In genomic region chr2:119008108-119008507, GRCh38 we compare ENCODE assay signal across 1 cellular context.
TF ChIP-seq lines count a peak whose summit lies in the region.

No MANE protein-coding gene starts in this region.

TF ChIP-seq in SK-N-SH treated with all-trans-retinoic acid at 6 μM for 48 hours, 23 proteins besides CTCF, POLR2A, EP300 and RAD21 (continued from another document):
- TF ChIP-seq, protein P1, sequence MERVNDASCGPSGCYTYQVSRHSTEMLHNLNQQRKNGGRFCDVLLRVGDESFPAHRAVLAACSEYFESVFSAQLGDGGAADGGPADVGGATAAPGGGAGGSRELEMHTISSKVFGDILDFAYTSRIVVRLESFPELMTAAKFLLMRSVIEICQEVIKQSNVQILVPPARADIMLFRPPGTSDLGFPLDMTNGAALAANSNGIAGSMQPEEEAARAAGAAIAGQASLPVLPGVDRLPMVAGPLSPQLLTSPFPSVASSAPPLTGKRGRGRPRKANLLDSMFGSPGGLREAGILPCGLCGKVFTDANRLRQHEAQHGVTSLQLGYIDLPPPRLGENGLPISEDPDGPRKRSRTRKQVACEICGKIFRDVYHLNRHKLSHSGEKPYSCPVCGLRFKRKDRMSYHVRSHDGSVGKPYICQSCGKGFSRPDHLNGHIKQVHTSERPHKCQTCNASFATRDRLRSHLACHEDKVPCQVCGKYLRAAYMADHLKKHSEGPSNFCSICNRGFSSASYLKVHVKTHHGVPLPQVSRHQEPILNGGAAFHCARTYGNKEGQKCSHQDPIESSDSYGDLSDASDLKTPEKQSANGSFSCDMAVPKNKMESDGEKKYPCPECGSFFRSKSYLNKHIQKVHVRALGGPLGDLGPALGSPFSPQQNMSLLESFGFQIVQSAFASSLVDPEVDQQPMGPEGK (CRISPR knock-in tag; IDR thresholded peaks at IDR 0.05; ENCODE audit: borderline replicate concordance): no peak
- no peak for TF ChIP-seq CSRNP3 (CRISPR knock-in tag; IDR thresholded peaks at IDR 0.05)
- TF ChIP-seq ARNTL (CRISPR knock-in tag; IDR thresholded peaks at IDR 0.05; ENCODE audit: borderline replicate concordance, low read depth): no peak
- TF ChIP-seq BACH2 (CRISPR knock-in tag; IDR thresholded peaks at IDR 0.05; ENCODE audit: borderline replicate concordance): no peak
- no peak for TF ChIP-seq ZC3H10 (CRISPR knock-in tag; IDR thresholded peaks at IDR 0.05)
- no peak for TF ChIP-seq ZFP3 (CRISPR knock-in tag; IDR thresholded peaks at IDR 0.05)
- TF ChIP-seq GLIS3 (CRISPR knock-in tag; IDR thresholded peaks at IDR 0.05): no peak
TF ChIP-seq in SK-N-SH treated with all-trans-retinoic acid at 6 μM for 48 hours: peak in this region for 0.
